Comparison of ENCODE assay signal across 8 cellular contexts in genomic region chr4:2792711-2793577, GRCh38. TPM values are rescaled to one million over a fixed set of nuclear protein-coding genes. Genes with fewer than 3 reads are reported as not detected.
A peak's percentile ranks its signal among the peaks of the same experiment; 100 is the strongest.
DNase-seq lines count a peak whose midpoint lies in the region; ATAC-seq, FAIRE-seq and TF ChIP-seq lines count a peak whose summit lies in the region.

TSS of gene SH3BP2 (plus strand) at chr4:2793085. CDS start at chr4:2820618, 27,533 bp downstream.

- no peak for ATAC-seq in GM18520 (IDR thresholded peaks at IDR 0.05; ENCODE audit: unreplicated experiment)

- intact Hi-C loops in kidney (cut with DNase I): no loop called here

- H3K36me3 ChIP-seq in ES-I3 (ENCODE audit: insufficient read depth, low read length) (no peaks in the 10 kb centered on the region), HUES48 (ENCODE audit: control insufficient read depth, insufficient read depth, low read length) (no peaks in the 10 kb centered on the region), kidney (ENCODE audit: control insufficient read depth in 1 of 2, insufficient read depth in 2 of 2, low read length in 2 of 2) (no peaks in the 10 kb centered on the region)

- H3K4me3 ChIP-seq in HUES48 (ENCODE audit: low read depth, low read length) (peak within 1 kb of the TSS; percentile 55), kidney (ENCODE audit: low read length in 2 of 2) (peak within 1 kb of the TSS; percentile 61 to 78)

- peaks cover 17% of the 10 kb centered on the region; the same call in 1 of the 2 replicates for H3K27me3 ChIP-seq in HUES48 (ENCODE audit: control insufficient read depth, insufficient read depth, low read length)

- H3K27ac ChIP-seq in HUES48 (ENCODE audit: low read depth, low read length): no peak within 1 kb of the TSS
- H3K27ac ChIP-seq in kidney (ENCODE audit: low read depth in 2 of 2, low read length in 2 of 2): peak within 1 kb of the TSS; percentile 78 to 93

- no peak for TF ChIP-seq CTCF in kidney (IDR thresholded peaks at IDR 0.05; ENCODE audit: borderline replicate concordance, extremely low read depth, insufficient read depth)

- DNase-seq in T1000 (lab: John Stamatoyannopoulos, UW) (peak; percentile 52), cerebellum (ENCODE audit: low spot score) (peak; percentile 75), kidney (peak; percentile 95), NCI-H2081 treated with DMSO at 0.1 percent for 48 hours (lab: John Stamatoyannopoulos, UW) (no peak)
- peak; percentile 42 to 73 for DNase-seq in stimulated activated CD4-positive, alpha-beta T cell treated with anti-CD3 and anti-CD28 coated beads, Interleukin-1b, Interleukin-23, amount 100 ng/mL, for 4 hours (ENCODE audit: low read depth in 2 of 2)

- H3K9ac ChIP-seq in ES-I3 (ENCODE audit: low read depth, low read length): peak within 1 kb of the TSS; percentile 44
- no peak within 1 kb of the TSS for H3K9ac ChIP-seq in HUES48 (ENCODE audit: low read depth, low read length)
- peak within 1 kb of the TSS; percentile 6 to 84 for H3K9ac ChIP-seq in kidney (ENCODE audit: low read length in 2 of 2)

- no peak for FAIRE-seq in kidney (lab: Jason Lieb, UNC)

- H3K4me1 ChIP-seq in ES-I3 (ENCODE audit: insufficient read depth, low read length) (peaks cover 29% of the 10 kb centered on the region), HUES48 (ENCODE audit: control insufficient read depth, insufficient read depth, low read length) (0 out of 2 replicates have a peak, but pooled peaks cover 3% of the 10 kb centered on the region), kidney (ENCODE audit: control insufficient read depth in 1 of 2, insufficient read depth in 1 of 2, low read depth in 1 of 2, low read length in 2 of 2) (peaks cover 49 to 58% of the 10 kb centered on the region in 2 donors)

- no peaks in the 10 kb centered on the region for H3K9me3 ChIP-seq in ES-I3 (ENCODE audit: control insufficient read depth, insufficient read depth, low read length)
- no peaks in the 10 kb centered on the region for H3K9me3 ChIP-seq in HUES48 (ENCODE audit: control insufficient read depth, insufficient read depth, low read length)
- no peaks in the 10 kb centered on the region for H3K9me3 ChIP-seq in kidney (ENCODE audit: control insufficient read depth in 1 of 2, low read length in 2 of 2)

RNA-seq across cellular contexts. Expression of gene SH3BP2, which starts in this region (rescaled TPM):
- total RNA-seq in cerebellum (31.2 TPM), kidney (128 TPM)
- polyA plus RNA-seq in kidney (ENCODE audit: insufficient read depth, low read depth, low replicate concordance): 27.3 TPM
